ENCODE assay signal across 8 cellular contexts in the genomic region with DNA sequence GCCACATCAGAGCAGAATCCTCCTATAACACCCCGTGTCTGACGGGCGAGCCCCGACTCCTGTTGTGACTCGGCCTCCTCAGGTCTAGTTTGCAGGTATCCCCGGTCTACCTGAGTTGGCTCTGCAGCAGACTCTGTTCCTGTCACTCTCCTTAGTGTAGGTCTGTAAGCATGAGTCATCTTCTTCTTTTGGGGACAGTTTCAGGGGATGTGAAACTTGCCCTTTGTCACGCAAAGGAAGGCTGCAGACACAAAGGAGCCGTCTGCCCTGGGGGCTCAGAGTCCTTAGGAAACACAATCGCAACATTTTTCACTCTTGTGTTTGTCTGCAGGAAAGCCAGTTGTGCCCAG.
DNase-seq lines count a peak whose midpoint lies in the region; ATAC-seq and TF ChIP-seq lines count a peak whose summit lies in the region.

No MANE protein-coding gene starts in this region.

- H3K36me3 ChIP-seq in CD4-positive, alpha-beta memory T cell (ENCODE audit: insufficient read depth, low read length): peaks cover 75% of the 10 kb centered on the region
- no peaks in the 10 kb centered on the region for H3K36me3 ChIP-seq in neural progenitor cell
- peaks cover 0 to 29% of the 10 kb centered on the region in 2 donors for H3K36me3 ChIP-seq in vagina

- H3K36me3 Mint-ChIP-seq in CD4-positive, alpha-beta memory T cell: peaks cover 62 to 83% of the 10 kb centered on the region in 2 donors
- peaks cover 86% of the 10 kb centered on the region for H3K36me3 Mint-ChIP-seq in activated CD4-positive, alpha-beta memory T cell treated with anti-CD3 and anti-CD28 coated beads, Interleukin-2, amount 10 ng/mL, durations not matched to agents 7 days and 5 days (ENCODE audit: low read depth)
- H3K36me3 Mint-ChIP-seq in neural progenitor cell (no peaks in the 10 kb centered on the region), chondrocyte (ENCODE audit: low read depth) (peaks cover 52% of the 10 kb centered on the region)

- H3K27ac Mint-ChIP-seq in CD4-positive, alpha-beta memory T cell: peak overlapping the region; percentile 15 to 89 (median 69)
- peak overlapping the region; percentile 66 for H3K27ac Mint-ChIP-seq in activated CD4-positive, alpha-beta memory T cell treated with anti-CD3 and anti-CD28 coated beads, Interleukin-2, amount 10 ng/mL, durations not matched to agents 7 days and 5 days
- no peak overlapping the region for H3K27ac Mint-ChIP-seq in neural progenitor cell
- no peak overlapping the region for H3K27ac Mint-ChIP-seq in chondrocyte (ENCODE audit: unreplicated experiment)

- TF ChIP-seq POLR2A in vagina (IDR thresholded peaks at IDR 0.05): no peak

- intact Hi-C loops in CD4-positive, alpha-beta memory T cell (cut with micrococcal nuclease): no loop called here
- intact Hi-C loops in vagina (cut with DNase I): no loop called here

- ATAC-seq in GM21367 (IDR thresholded peaks at IDR 0.05; ENCODE audit: unreplicated experiment) (peak; percentile 94), HG03457 (IDR thresholded peaks at IDR 0.05; ENCODE audit: unreplicated experiment) (peak; percentile 83)

- H3K9me3 ChIP-seq in CD4-positive, alpha-beta memory T cell (ENCODE audit: control insufficient read depth in 1 of 2, low read length in 2 of 2): no peaks in the 10 kb centered on the region
- H3K9me3 ChIP-seq in neural progenitor cell (ENCODE audit: low read depth) (no peaks in the 10 kb centered on the region), vagina (no peaks in the 10 kb centered on the region)

- H3K9me3 Mint-ChIP-seq in CD4-positive, alpha-beta memory T cell: peaks cover 0 to 3% (median 0%) of the 10 kb centered on the region in 8 donors
- no peaks in the 10 kb centered on the region for H3K9me3 Mint-ChIP-seq in activated CD4-positive, alpha-beta memory T cell treated with anti-CD3 and anti-CD28 coated beads, Interleukin-2, amount 10 ng/mL, durations not matched to agents 7 days and 5 days
- no peaks in the 10 kb centered on the region for H3K9me3 Mint-ChIP-seq in neural progenitor cell
- no peaks in the 10 kb centered on the region for H3K9me3 Mint-ChIP-seq in chondrocyte (ENCODE audit: low read depth)

- H3K4me3 ChIP-seq in CD4-positive, alpha-beta memory T cell (ENCODE audit: low read length in 2 of 2): no peak overlapping the region
- H3K4me3 ChIP-seq in neural progenitor cell: no peak overlapping the region
- H3K4me3 ChIP-seq in vagina: no peak overlapping the region

- H4K20me1 ChIP-seq in neural progenitor cell (ENCODE audit: low read depth): no peaks in the 10 kb centered on the region

- no peaks in the 10 kb centered on the region for H3K27me3 Mint-ChIP-seq in CD4-positive, alpha-beta memory T cell
- H3K27me3 Mint-ChIP-seq in activated CD4-positive, alpha-beta memory T cell treated with anti-CD3 and anti-CD28 coated beads, Interleukin-2, amount 10 ng/mL, durations not matched to agents 7 days and 5 days: no peaks in the 10 kb centered on the region
- H3K27me3 Mint-ChIP-seq in neural progenitor cell (ENCODE audit: insufficient read depth, low read depth) (peaks cover 18% of the 10 kb centered on the region), chondrocyte (ENCODE audit: low read depth) (no peaks in the 10 kb centered on the region)

- H3K27me3 ChIP-seq in CD4-positive, alpha-beta memory T cell (ENCODE audit: insufficient read depth, low read length): no peaks in the 10 kb centered on the region
- H3K27me3 ChIP-seq in neural progenitor cell (peaks cover 83% of the 10 kb centered on the region), vagina (no peaks in the 10 kb centered on the region)

- TF ChIP-seq CTCF in neural progenitor cell (IDR thresholded peaks at IDR 0.05) (no peak), chondrocyte (IDR thresholded peaks at IDR 0.05) (no peak), vagina (IDR thresholded peaks at IDR 0.05) (no peak)

- H3K79me2 ChIP-seq in neural progenitor cell (ENCODE audit: low read depth): no peaks in the 10 kb centered on the region

- POLR2A ChIA-PET in CD4-positive, alpha-beta memory T cell (lab: Charles Lee; ENCODE audit: partially characterized antibody): no interaction called here
- POLR2A ChIA-PET in activated CD4-positive, alpha-beta memory T cell treated with anti-CD3 and anti-CD28 coated beads, Interleukin-2, amount 10 ng/mL, durations not matched to agents 7 days and 5 days (lab: Charles Lee): interaction anchor here (0.6 to 5.9 kb wide), 5 partner anchors 9 to 182 kb away, joined by 3 to 49 read pairs (median 4); no protein-coding TSS in a partner anchor

- CTCF ChIA-PET in CD4-positive, alpha-beta memory T cell (lab: Charles Lee; ENCODE audit: partially characterized antibody): no interaction called here
- CTCF ChIA-PET in activated CD4-positive, alpha-beta memory T cell treated with anti-CD3 and anti-CD28 coated beads, Interleukin-2, amount 10 ng/mL, durations not matched to agents 7 days and 5 days (lab: Charles Lee): interaction anchor here (1.3 to 1.5 kb wide), 2 partner anchors 20 to 22 kb away, joined by 3 read pairs; no protein-coding TSS in a partner anchor

- H2AFZ ChIP-seq in neural progenitor cell (replicated peaks): no peak overlapping the region

- H3K4me3 Mint-ChIP-seq in CD4-positive, alpha-beta memory T cell: peak overlapping the region in 2 of 8 donors; percentile 7 to 10
- H3K4me3 Mint-ChIP-seq in activated CD4-positive, alpha-beta memory T cell treated with anti-CD3 and anti-CD28 coated beads, Interleukin-2, amount 10 ng/mL, durations not matched to agents 7 days and 5 days: peak overlapping the region; percentile 3
- peak overlapping the region; percentile 60 for H3K4me3 Mint-ChIP-seq in neural progenitor cell
- H3K4me3 Mint-ChIP-seq in chondrocyte (ENCODE audit: unreplicated experiment): no peak overlapping the region

- no peak for DNase-seq in CD4-positive, alpha-beta memory T cell
- peak; percentile 46 for DNase-seq in activated CD4-positive, alpha-beta memory T cell treated with anti-CD3 and anti-CD28 coated beads, Interleukin-2, amount 10 ng/mL, durations not matched to agents 7 days and 5 days
- DNase-seq in neural progenitor cell (ENCODE audit: low spot score) (peak; percentile 61), chondrocyte (ENCODE audit: low spot score) (no peak), HuH-7.5 (ENCODE audit: low spot score) (no peak), vagina (ENCODE audit: extremely low spot score in 2 of 2) (no peak)

- H3K4me1 Mint-ChIP-seq in CD4-positive, alpha-beta memory T cell: peaks cover 35 to 64% (median 51%) of the 10 kb centered on the region in 4 donors
- H3K4me1 Mint-ChIP-seq in activated CD4-positive, alpha-beta memory T cell treated with anti-CD3 and anti-CD28 coated beads, Interleukin-2, amount 10 ng/mL, durations not matched to agents 7 days and 5 days: peaks cover 54% of the 10 kb centered on the region
- H3K4me1 Mint-ChIP-seq in neural progenitor cell: peaks cover 24% of the 10 kb centered on the region
- H3K4me1 Mint-ChIP-seq in chondrocyte (ENCODE audit: low read depth): peaks cover 48% of the 10 kb centered on the region

- H3K27ac ChIP-seq in CD4-positive, alpha-beta memory T cell (ENCODE audit: low read depth, low read length): no peak overlapping the region
- H3K27ac ChIP-seq in neural progenitor cell (no peak overlapping the region), vagina (no peak overlapping the region)

- H3K4me1 ChIP-seq in CD4-positive, alpha-beta memory T cell (ENCODE audit: insufficient read depth, low read length): peaks cover 15% of the 10 kb centered on the region
- H3K4me1 ChIP-seq in neural progenitor cell (no peaks in the 10 kb centered on the region), vagina (peaks cover 43% of the 10 kb centered on the region)

- H3K4me2 ChIP-seq in neural progenitor cell: peak overlapping the region; percentile 60

- H3K9ac ChIP-seq in neural progenitor cell: no peak overlapping the region

- H3F3A ChIP-seq in neural progenitor cell (ENCODE audit: low read depth): no peaks in the 10 kb centered on the region

Comparison
In these comparisons a context has a peak if more than half of its experiments do, and no peak if none do; other contexts are left out.
1. DNase-seq: peak in activated CD4-positive, alpha-beta memory T cell treated with anti-CD3 and anti-CD28 coated beads, Interleukin-2, amount 10 ng/mL, durations not matched to agents 7 days and 5 days (single experiment) and neural progenitor cell (single experiment); none in CD4-positive, alpha-beta memory T cell (0 of 5), chondrocyte (single experiment), HuH-7.5 (single experiment) and vagina (0 of 2).
2. H3K27ac Mint-ChIP-seq: peak in CD4-positive, alpha-beta memory T cell (7 of 7) and activated CD4-positive, alpha-beta memory T cell treated with anti-CD3 and anti-CD28 coated beads, Interleukin-2, amount 10 ng/mL, durations not matched to agents 7 days and 5 days (single experiment); none in neural progenitor cell (single experiment) and chondrocyte (single experiment).